1 cellular context compared by ENCODE assay signal in genomic region chr7:73742338-73742752, GRCh38.
A peak's percentile ranks its signal among the peaks of the same experiment; 100 is the strongest.
TF ChIP-seq lines count a peak whose summit lies in the region.

No MANE protein-coding gene starts in this region.

TF ChIP-seq in K562, 482 proteins besides CTCF, POLR2A, EP300 and RAD21:
- TF ChIP-seq ZBTB26 (CRISPR knock-in tag; IDR thresholded peaks at IDR 0.05) = 0 out of 2 replicates have a peak, but pooled peaks have one; percentile 3
- no peak for TF ChIP-seq POLR2AphosphoS5 (IDR thresholded peaks at IDR 0.05; ENCODE audit: control insufficient read depth, insufficient read depth, low read depth, low read length)
- TF ChIP-seq KLF6 (CRISPR knock-in tag; IDR thresholded peaks at IDR 0.05; ENCODE audit: borderline replicate concordance) = no peak
